Comparison of ENCODE assay signal across 8 cellular contexts in the genomic region with DNA sequence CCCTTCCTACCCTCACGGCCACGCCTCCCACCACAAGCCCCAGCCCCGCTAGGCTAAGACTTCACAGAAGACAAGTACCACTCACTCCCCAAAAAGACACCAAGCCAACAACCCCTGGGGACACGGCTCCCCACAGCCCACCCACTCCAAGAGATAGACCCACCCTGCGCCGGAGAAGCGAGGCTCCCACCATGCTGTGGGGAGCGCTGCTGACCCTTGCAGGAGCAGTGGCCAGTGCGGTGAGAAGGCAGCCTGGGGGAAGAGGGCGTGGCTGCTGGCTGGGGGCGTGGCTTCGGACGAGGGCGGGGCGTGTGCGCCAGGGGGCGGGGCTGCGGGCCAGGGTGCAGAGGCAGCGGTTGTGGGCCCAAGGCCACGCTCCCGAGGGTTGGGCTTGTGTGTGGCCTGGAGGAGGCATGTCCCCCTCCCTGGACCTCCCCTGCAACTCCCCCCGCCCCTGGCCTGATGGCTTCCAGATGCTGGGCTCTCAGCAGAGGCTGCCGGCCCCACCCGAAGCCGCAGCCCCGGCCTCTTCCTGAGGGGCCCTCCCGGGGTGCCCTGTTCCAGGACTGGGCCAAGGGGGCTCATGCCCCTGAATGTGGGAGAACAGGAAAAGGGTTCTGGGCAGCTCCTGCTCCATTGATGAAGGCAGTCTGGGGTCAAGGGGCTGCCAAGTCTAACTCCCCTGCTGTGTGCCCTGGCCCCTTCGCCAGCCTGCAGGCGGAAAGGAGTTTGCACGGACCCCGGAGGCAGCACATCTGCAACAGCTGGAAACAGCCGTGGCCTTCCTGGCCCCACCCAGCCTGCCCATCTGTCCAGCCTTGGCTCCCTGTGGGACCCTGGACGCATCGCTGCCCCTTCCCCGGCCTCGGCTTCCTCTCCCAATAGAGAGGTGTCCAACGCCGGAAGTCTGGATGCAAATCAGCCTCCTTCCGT. TPM values are rescaled to one million over a fixed set of nuclear protein-coding genes. Genes with fewer than 3 reads are reported as not detected.
A peak's percentile ranks its signal among the peaks of the same experiment; 100 is the strongest.
DNase-seq lines count a peak whose midpoint lies in the region; ATAC-seq and TF ChIP-seq lines count a peak whose summit lies in the region.

No MANE protein-coding gene starts in this region.

- peak overlapping the region; percentile 35 for H3K4me3 ChIP-seq in BJ (ENCODE audit: low read depth, low read length)
- H3K4me3 ChIP-seq in Karpas-422 (ENCODE audit: low read length), result no peak overlapping the region
- no peak overlapping the region for H3K4me3 ChIP-seq in endodermal cell (ENCODE audit: low read length)

- POLR2A ChIA-PET in BJ (lab: Charles Lee), result interaction anchor here (0.6 kb wide), 1 partner anchor 64 kb away, joined by 3 read pairs; no protein-coding TSS in a partner anchor

- peaks cover 51% of the 10 kb centered on the region for H3K36me3 Mint-ChIP-seq in endodermal cell (ENCODE audit: low read depth)
- peaks cover 14% of the 10 kb centered on the region for H3K36me3 Mint-ChIP-seq in neural crest cell (ENCODE audit: low read depth)

- H3K4me3 Mint-ChIP-seq in endodermal cell (no peak overlapping the region), neural crest cell (no peak overlapping the region)

- no peaks in the 10 kb centered on the region for H3K27me3 ChIP-seq in BJ (ENCODE audit: control insufficient read depth, insufficient read depth, low read length)
- no peaks in the 10 kb centered on the region for H3K27me3 ChIP-seq in Karpas-422 (ENCODE audit: low read length)
- no peaks in the 10 kb centered on the region for H3K27me3 ChIP-seq in endodermal cell (ENCODE audit: control insufficient read depth, insufficient read depth, low read length, poor library complexity, severe bottlenecking)

- no peaks in the 10 kb centered on the region for H3K9me2 ChIP-seq in Karpas-422 (replicated peaks; ENCODE audit: insufficient read depth, low read length)

- H3K79me2 ChIP-seq in Karpas-422 (ENCODE audit: low read length), result peaks cover 61% of the 10 kb centered on the region

- peaks cover 39% of the 10 kb centered on the region for H4K20me1 ChIP-seq in Karpas-422 (ENCODE audit: insufficient read depth, low read depth, low read length)

- no peak overlapping the region for H3K4me2 ChIP-seq in Karpas-422 (ENCODE audit: low read depth, low read length, poor library complexity, severe bottlenecking)

- H3K27ac ChIP-seq in Karpas-422 (ENCODE audit: low read length) (no peak overlapping the region), endodermal cell (ENCODE audit: low read depth, low read length) (no peak overlapping the region)

- H3K4me1 ChIP-seq in Karpas-422 (ENCODE audit: low read length), result no peaks in the 10 kb centered on the region
- H3K4me1 ChIP-seq in endodermal cell (ENCODE audit: control insufficient read depth, insufficient read depth, low read length), result no peaks in the 10 kb centered on the region

- 71 to 90% methylated on average over 14 to 39 of the region's 39 CpGs for WGBS in endodermal cell (ENCODE audit: insufficient coverage in 1 of 2, insufficient read length in 1 of 2), 2 experiments

- ATAC-seq in HG03378 (IDR thresholded peaks at IDR 0.05; ENCODE audit: unreplicated experiment) (no peak), HG03354 (IDR thresholded peaks at IDR 0.05; ENCODE audit: poor library complexity, severe bottlenecking, unreplicated experiment) (no peak)

- H3K27ac Mint-ChIP-seq in endodermal cell (peak overlapping the region; percentile 48), neural crest cell (ENCODE audit: unreplicated experiment) (no peak overlapping the region)

- no peak overlapping the region for H2AFZ ChIP-seq in Karpas-422 (ENCODE audit: low read length)

- H3K27me3 Mint-ChIP-seq in endodermal cell (ENCODE audit: insufficient read depth) (no peaks in the 10 kb centered on the region), neural crest cell (ENCODE audit: low read depth) (no peaks in the 10 kb centered on the region)

- H3K4me1 Mint-ChIP-seq in endodermal cell (no peaks in the 10 kb centered on the region), neural crest cell (peaks cover 14% of the 10 kb centered on the region)

- H3K36me3 ChIP-seq in BJ (ENCODE audit: control insufficient read depth, insufficient read depth, low read length), result peaks cover 10% of the 10 kb centered on the region
- H3K36me3 ChIP-seq in Karpas-422 (ENCODE audit: insufficient read depth, low read length), result peaks cover 21% of the 10 kb centered on the region
- peaks cover 37% of the 10 kb centered on the region for H3K36me3 ChIP-seq in endodermal cell (ENCODE audit: control insufficient read depth, insufficient read depth, low read length)

- DNase-seq in BJ (ENCODE audit: low read depth) (peak; percentile 79), Karpas-422 (peak; percentile 56), endodermal cell (peak; percentile 95), neural crest cell (ENCODE audit: low read depth, low spot score) (peak; percentile 52), NCI-H2029 treated with DMSO at 0.1 percent for 48 hours (lab: John Stamatoyannopoulos, UW) (no peak), G401 (ENCODE audit: low spot score) (no peak)

- H3K9ac ChIP-seq in Karpas-422 (ENCODE audit: low read length), result no peak overlapping the region
- H3K9ac ChIP-seq in endodermal cell (ENCODE audit: extremely low read depth, low read length, poor library complexity, severe bottlenecking), result no peak overlapping the region

- no peaks in the 10 kb centered on the region for H3K9me3 Mint-ChIP-seq in endodermal cell
- H3K9me3 Mint-ChIP-seq in neural crest cell, result no peaks in the 10 kb centered on the region

- no peak; the same call in 1 of the 2 replicates for TF ChIP-seq CTCF in BJ (IDR thresholded peaks at IDR 0.05; ENCODE audit: insufficient read depth, low read depth, low read length)
- no peak for TF ChIP-seq CTCF in endodermal cell (conservative IDR thresholded peaks at IDR 0.05)
- no peak for TF ChIP-seq CTCF in neural crest cell (conservative IDR thresholded peaks at IDR 0.05)

- in situ Hi-C loops in G401 (cut with HindIII; ENCODE audit: low sequenced_read_pairs), result no loop called here

- CTCF ChIA-PET in BJ (lab: Yijun Ruan, JAX), result interaction anchor here (1.3 to 6.8 kb wide), 5 partner anchors 10 to 139 kb away, joined by 3 to 42 read pairs (median 5); no protein-coding TSS in a partner anchor

- H3K9me3 ChIP-seq in Karpas-422 (ENCODE audit: low read length) (no peaks in the 10 kb centered on the region), endodermal cell (ENCODE audit: control insufficient read depth, low read length) (no peaks in the 10 kb centered on the region)

RNA-seq across cellular contexts. Expression of a gene that starts 9.1 kb away (rescaled TPM):
- polyA plus RNA-seq in BJ (2011; rRNA removed), result 3.6 and 4.0 TPM in 2 replicates
- 10.9 and 17.1 TPM in 2 replicates for polyA minus RNA-seq in BJ (2011; rRNA and poly(A)+ RNA removed)
- 32.4 and 38.9 TPM in 2 replicates for total RNA-seq in Karpas-422 (2014; rRNA removed; shearing (Covaris generic); ENCODE audit: low replicate concordance)
- total RNA-seq in endodermal cell (10 to 100 TPM; 28.2 to 30.1 TPM), neural crest cell (36.9 and 37.9 TPM in 2 replicates)
- polyA plus RNA-seq in endodermal cell (2013, experiment 1 of 2), result 23.3 TPM
- 19.3 TPM for polyA plus RNA-seq in endodermal cell (2013, experiment 2 of 2)
- 14.5 and 38.3 TPM in 2 replicates for total RNA-seq in G401 (2014; rRNA removed; shearing (Covaris generic))

RNA-seq across cellular contexts. Expression of a gene that starts 21.9 kb away (rescaled TPM):
- not detected in 2 replicates for polyA plus RNA-seq in BJ (2011; rRNA removed)
- polyA minus RNA-seq in BJ (2011; rRNA and poly(A)+ RNA removed), result not detected in 2 replicates
- total RNA-seq in Karpas-422 (2014; rRNA removed; shearing (Covaris generic); ENCODE audit: low replicate concordance), result 0.11 TPM in 1 of 2 replicates, not detected in the other
- total RNA-seq in endodermal cell, result not detected
- 3.6 TPM for polyA plus RNA-seq in endodermal cell (2013, experiment 1 of 2)
- 2.6 TPM for polyA plus RNA-seq in endodermal cell (2013, experiment 2 of 2)
- total RNA-seq in neural crest cell, result 0.32 and 0.40 TPM in 2 replicates
- 0.07 and 0.37 TPM in 2 replicates for total RNA-seq in G401 (2014; rRNA removed; shearing (Covaris generic))

RNA-seq across cellular contexts. Expression of a gene that starts 52.1 kb away (rescaled TPM):
- 4.8 and 8.8 TPM in 2 replicates for polyA plus RNA-seq in BJ (2011; rRNA removed)
- polyA minus RNA-seq in BJ (2011; rRNA and poly(A)+ RNA removed), result 5.7 and 9.7 TPM in 2 replicates
- total RNA-seq in Karpas-422 (2014; rRNA removed; shearing (Covaris generic); ENCODE audit: low replicate concordance), result 0.07 TPM in 1 of 2 replicates, not detected in the other
- total RNA-seq in endodermal cell (10 to 100 TPM in 1 of 2 donors, 1 to 10 TPM in 1; 9.1 to 13.2 TPM), neural crest cell (17.2 and 17.4 TPM in 2 replicates)
- polyA plus RNA-seq in endodermal cell (2013, experiment 1 of 2), result 16.6 TPM
- 15.6 TPM for polyA plus RNA-seq in endodermal cell (2013, experiment 2 of 2)
- total RNA-seq in G401 (2014; rRNA removed; shearing (Covaris generic)), result 0.44 and 0.80 TPM in 2 replicates

Comparison
In these comparisons a context has a peak if more than half of its experiments do, and no peak if none do; other contexts are left out.
1. DNase-seq: peak in BJ (single experiment), Karpas-422 (single experiment), endodermal cell (single experiment) and neural crest cell (single experiment); none in NCI-H2029 treated with DMSO at 0.1 percent for 48 hours (single experiment) and G401 (single experiment).